In the genomic region with DNA sequence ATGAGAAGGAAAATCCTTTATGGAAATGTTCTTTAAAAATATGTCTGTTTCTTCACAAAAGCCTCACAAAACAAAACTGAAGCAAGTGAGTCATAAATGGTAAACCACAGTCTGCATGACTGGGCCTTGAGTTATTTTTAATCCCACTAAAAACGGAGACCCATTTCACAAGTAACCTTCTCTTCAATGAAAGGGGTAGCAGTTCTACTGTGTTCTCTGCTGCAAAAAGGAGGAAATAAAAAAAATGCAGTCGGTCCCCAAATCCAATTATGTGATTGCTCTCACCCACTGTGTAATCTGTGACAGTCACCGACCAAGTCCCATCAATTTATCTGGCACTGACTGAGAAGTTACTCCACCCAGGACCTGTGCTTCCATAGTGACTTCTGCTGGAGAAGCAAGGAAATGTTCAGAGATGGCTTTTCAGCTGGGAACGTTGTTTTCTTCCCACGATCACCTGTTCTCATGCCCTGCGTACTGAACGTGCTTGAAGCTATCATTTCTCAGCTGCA, we compare ENCODE assay signal across 9 cellular contexts.
DNase-seq lines count a peak whose midpoint lies in the region; ATAC-seq and TF ChIP-seq lines count a peak whose summit lies in the region.
"Had no signal": no experiment of that assay in that cellular context is flagged by ENCODE, and none has a peak within 500 bp of the region (broad histone marks: within the 10 kb centered on the region; RNA-seq: fewer than 3 reads in every experiment).

No MANE protein-coding gene starts in this region.

- intact Hi-C loops in CD14-positive monocyte (cut with micrococcal nuclease) = no loop called here

- peak overlapping the region in 2 of 7 donors; percentile 11 to 77 for H3K27ac Mint-ChIP-seq in CD14-positive monocyte
- H3K27ac Mint-ChIP-seq: dendritic cell treated with granulocyte-macrophage colony-stimulating factor and Interleukin-4, amounts not matched to agents 40 ng/mL and 50 ng/mL, for 4 days had no signal

- no peak overlapping the region for H3K27ac ChIP-seq in Peyer's patch

- H3K36me3 ChIP-seq in Peyer's patch = no peaks in the 10 kb centered on the region

- H3K4me1 ChIP-seq in Peyer's patch = peaks cover 0 to 7% (median 0%) of the 10 kb centered on the region in 4 donors

- H3K9me3 Mint-ChIP-seq in CD14-positive monocyte = no peaks in the 10 kb centered on the region
- H3K9me3 Mint-ChIP-seq: dendritic cell treated with granulocyte-macrophage colony-stimulating factor and Interleukin-4, amounts not matched to agents 40 ng/mL and 50 ng/mL, for 4 days had no signal

- no peaks in the 10 kb centered on the region for H3K9me3 ChIP-seq in Peyer's patch

- H3K4me1 Mint-ChIP-seq in CD14-positive monocyte = peaks cover 42% of the 10 kb centered on the region

- H3K27me3 Mint-ChIP-seq in CD14-positive monocyte (ENCODE audit: low read depth in 3 of 3) = peaks cover 0 to 1% (median 0%) of the 10 kb centered on the region in 3 donors
- H3K27me3 Mint-ChIP-seq: dendritic cell treated with granulocyte-macrophage colony-stimulating factor and Interleukin-4, amounts not matched to agents 40 ng/mL and 50 ng/mL, for 4 days had no signal

- no peak for TF ChIP-seq POLR2A in Peyer's patch (IDR thresholded peaks at IDR 0.05)

- H3K36me3 Mint-ChIP-seq in CD14-positive monocyte = no peaks in the 10 kb centered on the region

- no peak for TF ChIP-seq CTCF in CD14-positive monocyte (IDR thresholded peaks at IDR 0.05)
- peak; percentile 7 for TF ChIP-seq CTCF in choroid plexus epithelial cell (conservative IDR thresholded peaks at IDR 0.05; ENCODE audit: low read depth, low read length)
- no peak for TF ChIP-seq CTCF in Peyer's patch (IDR thresholded peaks at IDR 0.05)

- H3K4me3 Mint-ChIP-seq in CD14-positive monocyte = peak overlapping the region; percentile 7 to 73
- H3K4me3 Mint-ChIP-seq: dendritic cell treated with granulocyte-macrophage colony-stimulating factor and Interleukin-4, amounts not matched to agents 40 ng/mL and 50 ng/mL, for 4 days had no signal

- H3K27me3 ChIP-seq in Peyer's patch = no peaks in the 10 kb centered on the region

- H3K4me3 ChIP-seq in choroid plexus epithelial cell (ENCODE audit: low read depth, low read length) (no peak overlapping the region), Peyer's patch (no peak overlapping the region)

- ATAC-seq in GM19397 (IDR thresholded peaks at IDR 0.05; ENCODE audit: unreplicated experiment) (peak; percentile 66), HG03342 (IDR thresholded peaks at IDR 0.05; ENCODE audit: unreplicated experiment) (peak; percentile 71)

- DNase-seq in CD14-positive monocyte (ENCODE audit: low spot score) (no peak), choroid plexus epithelial cell (ENCODE audit: low read depth) (peak; percentile 80), DMS153 treated with DMSO at 0.1 percent for 48 hours (lab: John Stamatoyannopoulos, UW; ENCODE audit: unreplicated experiment) (no peak), Peyer's patch (no peak), NCI-H526 treated with DMSO at 0.1 percent for 48 hours (lab: John Stamatoyannopoulos, UW) (no peak)
- DNase-seq in stimulated activated CD4-positive, alpha-beta T cell treated with anti-CD3 and anti-CD28 coated beads, Interleukin-4, amount 100 ng/mL, for 1 hour = no peak
